Comparison of ENCODE assay signal across 17 cellular contexts in the genomic region with DNA sequence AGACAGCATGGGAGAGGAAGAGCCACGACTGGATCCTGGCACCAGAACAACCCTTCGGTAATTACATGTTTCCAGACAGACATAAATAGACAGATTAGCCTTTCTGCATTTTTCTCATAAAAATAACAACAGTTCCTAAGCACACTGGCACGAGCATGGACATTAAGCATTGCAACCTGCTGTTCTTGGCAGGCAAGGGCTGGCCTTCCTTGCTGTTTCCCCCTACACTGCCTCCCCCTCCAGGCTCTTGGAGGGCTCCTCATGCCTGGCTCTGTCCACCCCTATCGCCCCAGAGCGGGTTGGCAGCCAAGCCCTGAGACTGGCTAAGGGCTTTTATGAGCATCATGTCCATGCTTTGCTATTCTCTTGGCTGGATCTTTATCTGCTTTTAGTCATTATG.
DNase-seq lines count a peak whose midpoint lies in the region; ATAC-seq and TF ChIP-seq lines count a peak whose summit lies in the region.
"Had no signal": no experiment of that assay in that cellular context is flagged by ENCODE, and none has a peak within 500 bp of the region (broad histone marks: within the 10 kb centered on the region; RNA-seq: fewer than 3 reads in every experiment).

No MANE protein-coding gene starts in this region.

- H3K9me3 ChIP-seq in right atrium auricular region, result no peaks in the 10 kb centered on the region
- H3K9me3 ChIP-seq: gastrocnemius medialis had no signal

- H3K4me3 Mint-ChIP-seq in type B pancreatic cell, result no peak overlapping the region
- H3K4me3 Mint-ChIP-seq in stimulated activated naive B cell treated with anti-CD40 and anti-IgM and Interleukin-4, amounts not matched to agents 10 μg/mL and 1 μg/mL and 100 μg/mL, for 72 hours, result no peak overlapping the region
- H3K4me3 Mint-ChIP-seq: activated naive CD8-positive, alpha-beta T cell treated with anti-CD3 and anti-CD28 coated beads, Interleukin-2, amount 50 U/mL, for 24 hours; central memory CD8-positive, alpha-beta T cell had no signal

- H3K4me1 Mint-ChIP-seq in type B pancreatic cell (ENCODE audit: unreplicated experiment), result no peaks in the 10 kb centered on the region
- peaks cover 0 to 5% of the 10 kb centered on the region in 2 donors for H3K4me1 Mint-ChIP-seq in stimulated activated naive B cell treated with anti-CD40 and anti-IgM and Interleukin-4, amounts not matched to agents 10 μg/mL and 1 μg/mL and 100 μg/mL, for 72 hours
- H3K4me1 Mint-ChIP-seq: activated naive CD8-positive, alpha-beta T cell treated with anti-CD3 and anti-CD28 coated beads, Interleukin-2, amount 50 U/mL, for 24 hours; central memory CD8-positive, alpha-beta T cell had no signal

- TF ChIP-seq CTCF in right atrium auricular region (IDR thresholded peaks at IDR 0.05) (no peak), type B pancreatic cell (conservative IDR thresholded peaks at IDR 0.05) (no peak)

- no peaks in the 10 kb centered on the region for H3K36me3 ChIP-seq in right atrium auricular region
- H3K36me3 ChIP-seq: gastrocnemius medialis had no signal

- peaks cover 4% of the 10 kb centered on the region for H3K27me3 Mint-ChIP-seq in type B pancreatic cell
- H3K27me3 Mint-ChIP-seq in stimulated activated naive B cell treated with anti-CD40 and anti-IgM and Interleukin-4, amounts not matched to agents 10 μg/mL and 1 μg/mL and 100 μg/mL, for 72 hours, result peaks cover 9 to 18% of the 10 kb centered on the region in 2 donors
- H3K27me3 Mint-ChIP-seq: activated naive CD8-positive, alpha-beta T cell treated with anti-CD3 and anti-CD28 coated beads, Interleukin-2, amount 50 U/mL, for 24 hours had no signal

- peak overlapping the region in 1 of 2 donors; percentile 15 for H3K27ac ChIP-seq in right atrium auricular region
- H3K27ac ChIP-seq: C4-2B, gastrocnemius medialis had no signal

- no peaks in the 10 kb centered on the region for H3K4me1 ChIP-seq in right atrium auricular region
- H3K4me1 ChIP-seq: gastrocnemius medialis had no signal

- peak; percentile 11 for DNase-seq in NCI-H446 treated with DMSO at 0.1 percent for 48 hours (lab: John Stamatoyannopoulos, UW)
- no peak for DNase-seq in NCI-H446 (lab: John Stamatoyannopoulos, UW)
- DNase-seq in cerebellar cortex (ENCODE audit: low spot score), result peak; percentile 93
- DNase-seq in right atrium auricular region (ENCODE audit: low spot score), result peak; percentile 55
- DNase-seq in type B pancreatic cell (ENCODE audit: extremely low spot score, unreplicated experiment), result peak; percentile 31
- DNase-seq in retina, result no peak
- no peak for DNase-seq in stimulated activated naive B cell treated with anti-CD40 and anti-IgM and Interleukin-4, amounts not matched to agents 10 μg/mL and 1 μg/mL and 100 μg/mL, for 72 hours
- DNase-seq: activated CD4-positive, alpha-beta T cell treated with anti-CD3 and anti-CD28 coated beads, Interleukin-2, amount 50 U/mL, for 48 hours; activated naive CD8-positive, alpha-beta T cell treated with anti-CD3 and anti-CD28 coated beads, Interleukin-2, amount 50 U/mL, for 24 hours; gastrocnemius medialis; NK-92 treated with Interleukin-12 subunit alpha and Interleukin-12 subunit beta, amount 100 ng/mL, for 24 hours; RPMI8226; stimulated activated naive CD4-positive, alpha-beta T cell; SW 1271 had no signal

- H3K9me3 Mint-ChIP-seq in type B pancreatic cell, result no peaks in the 10 kb centered on the region
- peaks cover 0 to 3% of the 10 kb centered on the region in 2 donors for H3K9me3 Mint-ChIP-seq in stimulated activated naive B cell treated with anti-CD40 and anti-IgM and Interleukin-4, amounts not matched to agents 10 μg/mL and 1 μg/mL and 100 μg/mL, for 72 hours
- H3K9me3 Mint-ChIP-seq: activated naive CD8-positive, alpha-beta T cell treated with anti-CD3 and anti-CD28 coated beads, Interleukin-2, amount 50 U/mL, for 24 hours; central memory CD8-positive, alpha-beta T cell had no signal

- no peaks in the 10 kb centered on the region for H3K36me3 Mint-ChIP-seq in type B pancreatic cell
- H3K36me3 Mint-ChIP-seq in stimulated activated naive B cell treated with anti-CD40 and anti-IgM and Interleukin-4, amounts not matched to agents 10 μg/mL and 1 μg/mL and 100 μg/mL, for 72 hours, result no peaks in the 10 kb centered on the region

- H3K27ac Mint-ChIP-seq in type B pancreatic cell, result no peak overlapping the region
- H3K27ac Mint-ChIP-seq in stimulated activated naive B cell treated with anti-CD40 and anti-IgM and Interleukin-4, amounts not matched to agents 10 μg/mL and 1 μg/mL and 100 μg/mL, for 72 hours, result no peak overlapping the region
- H3K27ac Mint-ChIP-seq: activated naive CD8-positive, alpha-beta T cell treated with anti-CD3 and anti-CD28 coated beads, Interleukin-2, amount 50 U/mL, for 24 hours had no signal

- no peak overlapping the region for H3K4me3 ChIP-seq in right atrium auricular region
- H3K4me3 ChIP-seq: gastrocnemius medialis had no signal

- ATAC-seq in stimulated activated naive B cell treated with anti-CD40 and anti-IgM and Interleukin-4, amounts not matched to agents 10 μg/mL and 1 μg/mL and 100 μg/mL, for 72 hours (replicated peaks), result no peak
- ATAC-seq in GM21360 (IDR thresholded peaks at IDR 0.05; ENCODE audit: unreplicated experiment), result no peak
- ATAC-seq: activated naive CD8-positive, alpha-beta T cell treated with anti-CD3 and anti-CD28 coated beads, Interleukin-2, amount 50 U/mL, for 24 hours; gastrocnemius medialis had no signal

- no peaks in the 10 kb centered on the region for H3K27me3 ChIP-seq in right atrium auricular region
- H3K27me3 ChIP-seq: gastrocnemius medialis had no signal

Comparison
In these comparisons a context has a peak if more than half of its experiments do, and no peak if none do; other contexts are left out.
1. DNase-seq: peak in NCI-H446 treated with DMSO at 0.1 percent for 48 hours (single experiment), cerebellar cortex (single experiment), right atrium auricular region (single experiment) and type B pancreatic cell (single experiment); none in NCI-H446 (0 of 2), retina (single experiment) and stimulated activated naive B cell treated with anti-CD40 and anti-IgM and Interleukin-4, amounts not matched to agents 10 μg/mL and 1 μg/mL and 100 μg/mL, for 72 hours (single experiment).